Comparison of ENCODE assay signal across 8 cellular contexts in genomic region chr19:6531163-6531955, GRCh38. TPM values are rescaled to one million over a fixed set of nuclear protein-coding genes. Genes with fewer than 3 reads are reported as not detected.
DNase-seq lines count a peak whose midpoint lies in the region; ATAC-seq and TF ChIP-seq lines count a peak whose summit lies in the region.
"Had no signal": no experiment of that assay in that cellular context is flagged by ENCODE, and none has a peak within 500 bp of the region (broad histone marks: within the 10 kb centered on the region; RNA-seq: fewer than 3 reads in every experiment).

No MANE protein-coding gene starts in this region.

- H3K9me3 Mint-ChIP-seq in activated CD8-positive, alpha-beta T cell treated with anti-CD3 and anti-CD28 coated beads for 36 hours = no peaks in the 10 kb centered on the region

- peaks cover 18% of the 10 kb centered on the region for H3K4me1 ChIP-seq in stomach smooth muscle (ENCODE audit: control insufficient read depth, insufficient read depth, low read length)

- CTCF ChIA-PET in activated CD8-positive, alpha-beta T cell treated with anti-CD3 and anti-CD28 coated beads for 36 hours (lab: Charles Lee) = interaction anchor here (0.6 to 1.5 kb wide), 4 partner anchors 8 to 207 kb away, joined by 3 to 6 read pairs (median 4); no protein-coding TSS in a partner anchor
- CTCF ChIA-PET in HEK293T (lab: Yijun Ruan, JAX) = no interaction called here

- no peak overlapping the region for H3K27ac Mint-ChIP-seq in activated CD8-positive, alpha-beta T cell treated with anti-CD3 and anti-CD28 coated beads for 36 hours

- TF ChIP-seq CTCF in activated CD8-positive, alpha-beta T cell treated with anti-CD3 and anti-CD28 coated beads for 36 hours (IDR thresholded peaks at IDR 0.05) = no peak

- peaks cover 5% of the 10 kb centered on the region for H3K36me3 Mint-ChIP-seq in activated CD8-positive, alpha-beta T cell treated with anti-CD3 and anti-CD28 coated beads for 36 hours (ENCODE audit: low read depth)

- no peaks in the 10 kb centered on the region for H3K36me3 ChIP-seq in stomach smooth muscle (ENCODE audit: control insufficient read depth in 2 of 2, insufficient read depth in 2 of 2, low read length in 2 of 2)

- H3K4me3 ChIP-seq in iPS-18c (ENCODE audit: insufficient read depth, low read depth, low read length) = peak overlapping the region; percentile 69
- peak overlapping the region; percentile 78 to 85 for H3K4me3 ChIP-seq in stomach smooth muscle (ENCODE audit: low read length in 2 of 2)

- DNase-seq in activated CD8-positive, alpha-beta T cell treated with anti-CD3 and anti-CD28 coated beads for 36 hours = no peak
- DNase-seq in HEK293T (ENCODE audit: extremely low spot score) (no peak), HCEC 1CT (no peak), HK-2 (ENCODE audit: unreplicated experiment) (no peak)

- H3K27ac ChIP-seq in stomach smooth muscle (ENCODE audit: low read length) = no peak overlapping the region

- H3K9me3 ChIP-seq in iPS-18c (ENCODE audit: control insufficient read depth, insufficient read depth, low read length) (peaks cover 3% of the 10 kb centered on the region), stomach smooth muscle (ENCODE audit: control insufficient read depth in 2 of 2, low read length in 2 of 2) (no peaks in the 10 kb centered on the region)

- H3K4me3 Mint-ChIP-seq in activated CD8-positive, alpha-beta T cell treated with anti-CD3 and anti-CD28 coated beads for 36 hours = peak overlapping the region; percentile 83

- POLR2A ChIA-PET in activated CD8-positive, alpha-beta T cell treated with anti-CD3 and anti-CD28 coated beads for 36 hours (lab: Charles Lee) = interaction anchor here (1.2 kb wide), 1 partner anchor 143 kb away, joined by 3 read pairs; no protein-coding TSS in a partner anchor
- POLR2A ChIA-PET in HEK293T (lab: Yijun Ruan, JAX) = interaction anchor here (0.7 to 1.9 kb wide), 15 partner anchors 9 to 159 kb away, joined by 3 to 16 read pairs (median 4); partner anchors contain the start of gene ALKBH7

- H3K9ac ChIP-seq in stomach smooth muscle (ENCODE audit: low read length in 2 of 2) = peak overlapping the region; percentile 36 to 55

- H3K27me3 Mint-ChIP-seq in activated CD8-positive, alpha-beta T cell treated with anti-CD3 and anti-CD28 coated beads for 36 hours = peaks cover 33% of the 10 kb centered on the region

- peaks cover 46% of the 10 kb centered on the region for H3K4me1 Mint-ChIP-seq in activated CD8-positive, alpha-beta T cell treated with anti-CD3 and anti-CD28 coated beads for 36 hours (ENCODE audit: low read depth)

- H3K27me3 ChIP-seq in stomach smooth muscle (ENCODE audit: control insufficient read depth in 1 of 2, insufficient read depth in 2 of 2, low read length in 2 of 2) = peaks cover 13 to 19% of the 10 kb centered on the region in 2 donors

- intact Hi-C loops in activated CD8-positive, alpha-beta T cell treated with anti-CD3 and anti-CD28 coated beads for 36 hours (cut with micrococcal nuclease) = no loop called here

- peak; percentile 9 for ATAC-seq in HG02623 (IDR thresholded peaks at IDR 0.05; ENCODE audit: unreplicated experiment)
- no peak for ATAC-seq in activated CD8-positive, alpha-beta T cell treated with anti-CD3 and anti-CD28 coated beads for 36 hours

TF ChIP-seq in HEK293T, 16 proteins besides CTCF, POLR2A, EP300 and RAD21:
- TF ChIP-seq PKNOX1 (IDR thresholded peaks at IDR 0.05) = no peak
- TF ChIP-seq FOXK2 (IDR thresholded peaks at IDR 0.05) = no peak
- no peak for TF ChIP-seq SP1 (IDR thresholded peaks at IDR 0.05)
- TF ChIP-seq HDGF (IDR thresholded peaks at IDR 0.05; ENCODE audit: borderline replicate concordance) = no peak
- TF ChIP-seq BHLHE40 (IDR thresholded peaks at IDR 0.05; ENCODE audit: borderline replicate concordance) = no peak
- TF ChIP-seq ZNF384 (IDR thresholded peaks at IDR 0.05) = no peak
- TF ChIP-seq ELF4 (IDR thresholded peaks at IDR 0.05) = no peak
- TF ChIP-seq CTBP1 (IDR thresholded peaks at IDR 0.05; ENCODE audit: borderline replicate concordance) = no peak
- no peak for TF ChIP-seq NFRKB (IDR thresholded peaks at IDR 0.05)
- TF ChIP-seq TARDBP (IDR thresholded peaks at IDR 0.05) = no peak
- TF ChIP-seq SUZ12 (IDR thresholded peaks at IDR 0.05) = no peak
- TF ChIP-seq LEF1 (IDR thresholded peaks at IDR 0.05; ENCODE audit: borderline replicate concordance) = no peak
- no peak for TF ChIP-seq FOXM1 (IDR thresholded peaks at IDR 0.05; ENCODE audit: borderline replicate concordance)
- no peak for TF ChIP-seq ARNT (IDR thresholded peaks at IDR 0.05)
- TF ChIP-seq L3MBTL2 (conservative IDR thresholded peaks at IDR 0.05) = no peak
TF ChIP-seq in HEK293T: peak in this region for 0.

RNA-seq across cellular contexts. Expression of gene TNFSF9, which starts 0.5 kb away (rescaled TPM):
- 1 to 10 TPM; 3.0 to 3.1 TPM for total RNA-seq in activated CD8-positive, alpha-beta T cell treated with anti-CD3 and anti-CD28 coated beads for 36 hours

RNA-seq across cellular contexts. Expression of gene TUBB4A, which starts 29.2 kb away (rescaled TPM):
- total RNA-seq in activated CD8-positive, alpha-beta T cell treated with anti-CD3 and anti-CD28 coated beads for 36 hours = 10 to 100 TPM in 1 of 2 experiments, 1 to 10 TPM in 1; 9.6 to 10.6 TPM
- total RNA-seq: RPMI7951 had no signal

RNA-seq across cellular contexts. Expression of gene DENND1C, which starts 49.8 kb away (rescaled TPM):
- 10 to 100 TPM; 58.2 to 61.2 TPM for total RNA-seq in activated CD8-positive, alpha-beta T cell treated with anti-CD3 and anti-CD28 coated beads for 36 hours
- total RNA-seq: RPMI7951 had no signal

RNA-seq across cellular contexts. Expression of gene CD70, which starts 59.6 kb away (rescaled TPM):
- total RNA-seq in activated CD8-positive, alpha-beta T cell treated with anti-CD3 and anti-CD28 coated beads for 36 hours = 10 to 100 TPM; 24.6 to 26.2 TPM
